In the genomic region with DNA sequence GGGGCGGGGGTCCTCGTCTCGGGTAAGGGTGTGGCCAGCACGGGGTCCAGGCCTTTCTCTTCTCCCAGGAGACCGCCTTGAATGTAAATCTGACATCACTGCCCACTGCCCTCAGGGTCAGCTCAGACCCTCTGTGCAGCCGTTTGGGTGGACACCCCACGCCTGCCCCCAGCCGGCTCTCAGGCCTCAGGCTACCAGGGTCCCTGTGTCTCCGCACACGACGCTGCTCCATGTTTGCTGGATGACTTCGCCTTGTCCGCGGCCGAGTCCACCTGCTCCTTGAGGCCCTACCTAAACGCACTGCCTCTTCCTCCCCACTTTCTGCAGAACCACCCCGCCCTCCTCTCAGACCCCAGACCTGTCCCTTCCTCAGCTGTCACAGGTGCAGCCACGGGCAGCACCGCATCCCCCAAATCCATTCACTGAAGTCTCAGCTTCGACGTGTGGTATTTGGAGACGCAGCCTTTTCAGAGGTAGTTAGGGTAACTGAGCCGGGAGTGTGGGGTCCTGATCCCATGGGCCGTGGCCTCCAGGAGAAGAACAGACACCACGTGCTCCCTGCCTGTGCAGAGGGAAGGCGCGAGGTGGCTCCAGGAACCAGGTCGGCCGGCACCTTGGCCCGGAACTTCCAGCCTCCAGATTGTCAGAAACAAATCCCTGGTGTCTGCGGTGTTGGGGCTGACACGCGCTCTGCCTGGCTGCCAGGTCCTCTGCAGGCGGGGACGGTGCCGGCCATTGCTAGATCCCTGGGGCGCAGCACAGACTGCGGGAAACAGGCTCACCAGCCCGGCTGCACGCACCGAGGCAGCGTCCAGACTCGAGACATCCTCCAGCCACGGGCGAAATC, we compare ENCODE assay signal across 24 cellular contexts.
DNase-seq lines count a peak whose midpoint lies in the region; ATAC-seq, FAIRE-seq and TF ChIP-seq lines count a peak whose summit lies in the region.
"Had no signal": no experiment of that assay in that cellular context is flagged by ENCODE, and none has a peak within 500 bp of the region (broad histone marks: within the 10 kb centered on the region; RNA-seq: fewer than 3 reads in every experiment).

No MANE protein-coding gene starts in this region.

- in situ Hi-C loops in HepG2 (cut with HindIII; ENCODE audit: extremely low pct_ligation_motif_present, low pct_unique_long_range_greater_than_20kb) = loop anchor here (5.0 kb wide), 1 partner anchor 275 kb away; no protein-coding TSS in a partner anchor

- ATAC-seq in right lobe of liver (no peak), HepG2 (no peak), HG02678 (IDR thresholded peaks at IDR 0.05; ENCODE audit: unreplicated experiment) (no peak), PC-3 (no peak)
- ATAC-seq: activated CD4-positive, CD25-positive, alpha-beta regulatory T cell treated with anti-CD3 and anti-CD28 coated beads, Interleukin-2, amount 50 U/mL, for 24 hours; activated T-helper 17 cell treated with anti-CD3 and anti-CD28 coated beads, Interleukin-2, amount 50 U/mL, for 72 hours; sciatic nerve had no signal

- H3K79me2 ChIP-seq in HepG2 (ENCODE audit: insufficient read depth, low read length) (no peaks in the 10 kb centered on the region), PC-3 (ENCODE audit: low read length) (no peaks in the 10 kb centered on the region)

- H3K4me1 Mint-ChIP-seq in neural crest cell = peaks cover 6% of the 10 kb centered on the region
- H3K4me1 Mint-ChIP-seq: activated naive CD8-positive, alpha-beta T cell treated with anti-CD3 and anti-CD28 coated beads, Interleukin-2, amount 10 ng/mL, durations not matched to agents 7 days and 5 days; central memory CD8-positive, alpha-beta T cell had no signal

- H4K20me1 ChIP-seq in HepG2 (ENCODE audit: insufficient read depth, low read length) = no peaks in the 10 kb centered on the region
- no peaks in the 10 kb centered on the region for H4K20me1 ChIP-seq in PC-3 (ENCODE audit: low read length)

- no peaks in the 10 kb centered on the region for H3K9me3 Mint-ChIP-seq in neural crest cell
- H3K9me3 Mint-ChIP-seq: activated naive CD8-positive, alpha-beta T cell treated with anti-CD3 and anti-CD28 coated beads, Interleukin-2, amount 10 ng/mL, durations not matched to agents 7 days and 5 days; activated T-helper 17 cell treated with anti-CD3 and anti-CD28 coated beads, Interleukin-2, amount 50 U/mL, for 72 hours; central memory CD8-positive, alpha-beta T cell had no signal

- peaks cover 13% of the 10 kb centered on the region for H3K27me3 Mint-ChIP-seq in neural crest cell (ENCODE audit: low read depth)

- H3K27ac ChIP-seq in right lobe of liver (no peak overlapping the region), HepG2 (ENCODE audit: extremely low read length, insufficient read depth, low read length) (no peak overlapping the region), coronary artery (no peak overlapping the region), PC-3 (ENCODE audit: low read length) (no peak overlapping the region)
- H3K27ac ChIP-seq: C4-2B, RWPE1 had no signal

- CTCF ChIA-PET in HepG2 (lab: Yijun Ruan, JAX; ENCODE audit: low intra/inter-chr PET ratio, low total read pairs) = no interaction called here
- CTCF ChIA-PET in PC-3 (lab: Charles Lee) = no interaction called here

- H2AFZ ChIP-seq in HepG2 (ENCODE audit: low read length) = no peak overlapping the region
- no peak overlapping the region for H2AFZ ChIP-seq in PC-3 (ENCODE audit: low read length)

- H3K27ac Mint-ChIP-seq in neural crest cell (ENCODE audit: unreplicated experiment) = no peak overlapping the region
- H3K27ac Mint-ChIP-seq: activated naive CD8-positive, alpha-beta T cell treated with anti-CD3 and anti-CD28 coated beads, Interleukin-2, amount 10 ng/mL, durations not matched to agents 7 days and 5 days; activated T-helper 17 cell treated with anti-CD3 and anti-CD28 coated beads, Interleukin-2, amount 50 U/mL, for 72 hours had no signal

- no TSS peak for BruUV-seq in HepG2 (replicated peaks; lab: Mats Ljungman, UMichigan)
- BruUV-seq in PC-3 (replicated peaks; lab: Mats Ljungman, UMichigan) = no TSS peak

- no peak for TF ChIP-seq EP300 in HepG2 (IDR thresholded peaks at IDR 0.05; ENCODE audit: low read depth in 2 of 2, low read length in 2 of 2)
- TF ChIP-seq EP300 in HepG2 (CRISPR knock-in tag; IDR thresholded peaks at IDR 0.05; ENCODE audit: borderline replicate concordance) = no peak

- WGBS in right lobe of liver (ENCODE audit: insufficient coverage, low coverage, low lambda C conversion rate, missing lambda C conversion rate) = 91% methylated on average over 9 of the region's 45 CpGs
- WGBS in HepG2 (ENCODE audit: low lambda C conversion rate) = 86% methylated on average over 29 of the region's 45 CpGs

- H3K9me3 ChIP-seq in right lobe of liver = no peaks in the 10 kb centered on the region
- H3K9me3 ChIP-seq in HepG2 (ENCODE audit: low read length) = no peaks in the 10 kb centered on the region
- H3K9me3 ChIP-seq in PC-3 (ENCODE audit: low read length) = no peaks in the 10 kb centered on the region
- H3K9me3 ChIP-seq: MG63 had no signal

- POLR2A ChIA-PET in HepG2 (lab: Yijun Ruan, JAX) = no interaction called here
- POLR2A ChIA-PET in PC-3 (lab: Charles Lee; ENCODE audit: unreplicated experiment) = no interaction called here

- H3K4me3 ChIP-seq in right lobe of liver (no peak overlapping the region), HepG2 (replicated peaks in 1 of 3; ENCODE audit: insufficient read depth in 1 of 3, low read depth in 2 of 3, low read length in 3 of 3) (no peak overlapping the region), coronary artery (no peak overlapping the region), PC-3 (ENCODE audit: low read length) (no peak overlapping the region)
- H3K4me3 ChIP-seq: MG63 had no signal

- no peak for TF ChIP-seq RAD21 in HepG2 (CRISPR knock-in tag; IDR thresholded peaks at IDR 0.05)

- H3K4me2 ChIP-seq in HepG2 (ENCODE audit: low read depth, low read length) = no peak overlapping the region
- H3K4me2 ChIP-seq in PC-3 (ENCODE audit: low read length) = no peak overlapping the region

- TF ChIP-seq POLR2A in right lobe of liver (IDR thresholded peaks at IDR 0.05) (no peak), HepG2 (IDR thresholded peaks at IDR 0.05; ENCODE audit: insufficient read depth in 1 of 2, low read depth in 2 of 2, low read length in 2 of 2) (no peak)

- H3F3A ChIP-seq in PC-3 (ENCODE audit: low read length, unreplicated experiment) = no peaks in the 10 kb centered on the region

- intact Hi-C loops in right lobe of liver (cut with DNase I) = loop anchor here (5.0 to 10.0 kb wide), 2 partner anchors 275 to 282 kb away; no protein-coding TSS in a partner anchor
- intact Hi-C loops in HepG2 (cut with micrococcal nuclease; ENCODE audit: unreplicated experiment) = loop anchor here (5.0 kb wide), 1 partner anchor 100 kb away; a partner anchor contains a TSS
- intact Hi-C loops in PC-3 (cut with micrococcal nuclease) = loop anchor here (5.0 to 10.0 kb wide), 2 partner anchors 105 to 172 kb away; no protein-coding TSS in a partner anchor

- H3K9me2 ChIP-seq in PC-3 (replicated peaks; ENCODE audit: low read length) = no peaks in the 10 kb centered on the region

- DNase-seq in right lobe of liver (peak in 2 of 3 donors; percentile 35 to 49), HepG2 (ENCODE audit: low spot score) (no peak), coronary artery (ENCODE audit: low spot score) (peak; percentile 64), neural crest cell (ENCODE audit: low read depth, low spot score) (no peak), hippocampal formation (lab: John Stamatoyannopoulos, UW) (no peak), PC-3 (no peak)
- DNase-seq in stimulated activated CD8-positive, alpha-beta memory T cell treated with anti-CD3 and anti-CD28 coated beads, Interleukin-4, amount 100 ng/mL, for 48 hours = no peak
- DNase-seq: activated naive CD8-positive, alpha-beta T cell treated with anti-CD3 and anti-CD28 coated beads, Interleukin-2, amount 10 ng/mL, durations not matched to agents 7 days and 5 days; effector CD8-positive, alpha-beta T cell; foreskin melanocyte; GOT3; MG63; NCI-H1436 treated with DMSO at 0.1 percent for 48 hours; NCI-H524; stimulated activated CD4-positive, alpha-beta T cell treated with anti-CD3 and anti-CD28 coated beads, Interleukin-15, amount 100 ng/mL, for 24 hours had no signal

- no peaks in the 10 kb centered on the region for H3K36me3 ChIP-seq in right lobe of liver
- no peaks in the 10 kb centered on the region for H3K36me3 ChIP-seq in HepG2 (replicated peaks in 1 of 2; ENCODE audit: control insufficient read depth in 1 of 2, insufficient read depth in 2 of 2, low read length in 2 of 2)
- H3K36me3 ChIP-seq in PC-3 (ENCODE audit: low read depth, low read length) = no peaks in the 10 kb centered on the region

- H3K27me3 ChIP-seq in right lobe of liver (no peaks in the 10 kb centered on the region), HepG2 (ENCODE audit: control insufficient read depth in 1 of 2, insufficient read depth in 2 of 2, low read length in 2 of 2) (peaks cover 5 to 16% of the 10 kb centered on the region in 2 experiments; a peak in 2 of 5 replicates), PC-3 (ENCODE audit: low read length) (no peaks in the 10 kb centered on the region)
- H3K27me3 ChIP-seq: MG63 had no signal

- no peaks in the 10 kb centered on the region for H3K36me3 Mint-ChIP-seq in neural crest cell (ENCODE audit: low read depth)
- H3K36me3 Mint-ChIP-seq: activated naive CD8-positive, alpha-beta T cell treated with anti-CD3 and anti-CD28 coated beads, Interleukin-2, amount 10 ng/mL, durations not matched to agents 7 days and 5 days had no signal

- H3K4me3 Mint-ChIP-seq in neural crest cell = peak overlapping the region; percentile 23
- H3K4me3 Mint-ChIP-seq: activated naive CD8-positive, alpha-beta T cell treated with anti-CD3 and anti-CD28 coated beads, Interleukin-2, amount 10 ng/mL, durations not matched to agents 7 days and 5 days; activated T-helper 17 cell treated with anti-CD3 and anti-CD28 coated beads, Interleukin-2, amount 50 U/mL, for 72 hours; central memory CD8-positive, alpha-beta T cell had no signal

- TF ChIP-seq CTCF in right lobe of liver (IDR thresholded peaks at IDR 0.05) (no peak), HepG2 (CRISPR knock-in tag; IDR thresholded peaks at IDR 0.05) (no peak), coronary artery (IDR thresholded peaks at IDR 0.05) (no peak), neural crest cell (conservative IDR thresholded peaks at IDR 0.05) (no peak), PC-3 (conservative IDR thresholded peaks at IDR 0.05; ENCODE audit: low read depth, low read length) (no peak)

- FAIRE-seq in HepG2 (lab: Jason Lieb, UNC) = no peak
- FAIRE-seq: GM18507, urothelium cell line had no signal

- H3K4me1 ChIP-seq in right lobe of liver = peaks cover 0 to 8% (median 0%) of the 10 kb centered on the region in 4 donors
- peaks cover 48% of the 10 kb centered on the region for H3K4me1 ChIP-seq in HepG2 (ENCODE audit: insufficient read depth, low read length)
- no peaks in the 10 kb centered on the region; the same call in 1 of the 2 replicates for H3K4me1 ChIP-seq in PC-3 (ENCODE audit: insufficient read depth, low read length)

- no peak overlapping the region for H3K9ac ChIP-seq in HepG2 (ENCODE audit: insufficient read depth, low read depth, low read length)
- no peak overlapping the region for H3K9ac ChIP-seq in PC-3 (ENCODE audit: low read length)

TF ChIP-seq in HepG2, 621 proteins besides CTCF, POLR2A, EP300 and RAD21 (continues in another document):
- TF ChIP-seq ZNF460 (CRISPR knock-in tag; IDR thresholded peaks at IDR 0.05; ENCODE audit: borderline replicate concordance) = no peak

Comparison
In these comparisons a context has a peak if more than half of its experiments do, and no peak if none do; other contexts are left out.
1. DNase-seq: peak in right lobe of liver (2 of 3) and coronary artery (single experiment); none in HepG2 (single experiment), neural crest cell (single experiment), stimulated activated CD8-positive, alpha-beta memory T cell treated with anti-CD3 and anti-CD28 coated beads, Interleukin-4, amount 100 ng/mL, for 48 hours (single experiment), hippocampal formation (0 of 2) and PC-3 (single experiment).